11 cellular contexts compared by ENCODE assay signal in genomic region chr20:51440589-51440988, GRCh38.
DNase-seq lines count a peak whose midpoint lies in the region; ATAC-seq and TF ChIP-seq lines count a peak whose summit lies in the region.
"Had no signal": no experiment of that assay in that cellular context is flagged by ENCODE, and none has a peak within 500 bp of the region (broad histone marks: within the 10 kb centered on the region; RNA-seq: fewer than 3 reads in every experiment).

No MANE protein-coding gene starts in this region.

- no peak overlapping the region for H2BK15ac ChIP-seq in neuronal stem cell (ENCODE audit: low read length)

- no peaks in the 10 kb centered on the region for H3K9me3 ChIP-seq in Peyer's patch
- H3K9me3 ChIP-seq in neuronal stem cell (replicated peaks in 1 of 2; ENCODE audit: control insufficient read depth in 2 of 2, insufficient read depth in 1 of 2, low read depth in 1 of 2, low read length in 2 of 2) = no peaks in the 10 kb centered on the region
- H3K9me3 ChIP-seq: esophagus squamous epithelium, tibial nerve had no signal

- no CpG with 5 or more reads among the region's 7 CpGs for WGBS in neuronal stem cell (ENCODE audit: extremely low coverage in 2 of 2, insufficient read length in 2 of 2, insufficient replicate concordance in 1 of 2), 2 donors

- H3K4me1 ChIP-seq in Peyer's patch (peaks cover 0 to 7% (median 0%) of the 10 kb centered on the region in 4 donors), neuronal stem cell (ENCODE audit: control insufficient read depth in 2 of 2, insufficient read depth in 1 of 2, low read depth in 1 of 2, low read length in 2 of 2) (peaks cover 3% of the 10 kb centered on the region in 2 donors)

- H2AFZ ChIP-seq in neuronal stem cell (ENCODE audit: low read length) = peak overlapping the region; percentile 82

- peak; percentile 42 for DNase-seq in GM13977 (ENCODE audit: low spot score)
- peak in 2 of 3 donors; percentile 65 to 72 for DNase-seq in Peyer's patch
- DNase-seq in neuronal stem cell (ENCODE audit: low spot score) = no peak
- DNase-seq in stimulated activated CD4-positive, alpha-beta T cell treated with anti-CD3 and anti-CD28 coated beads, Interleukin-4, amount 100 ng/mL, for 24 hours = no peak
- DNase-seq: esophagus squamous epithelium had no signal

- H3K27ac ChIP-seq in Peyer's patch = peak overlapping the region in 1 of 4 donors; percentile 49
- no peak overlapping the region for H3K27ac ChIP-seq in neuronal stem cell (replicated peaks; ENCODE audit: low read length)
- H3K27ac ChIP-seq: esophagus squamous epithelium, tibial nerve had no signal

- H2BK120ac ChIP-seq in neuronal stem cell (ENCODE audit: low read depth, low read length) = no peak overlapping the region

- no peak overlapping the region for H2BK12ac ChIP-seq in neuronal stem cell (ENCODE audit: low read length)

- H3K79me1 ChIP-seq in neuronal stem cell (ENCODE audit: low read depth, low read length) = no peaks in the 10 kb centered on the region

- in situ Hi-C loops in GM13977 (cut with MboI; ENCODE audit: low pct_unique_long_range_greater_than_20kb, low sequenced_read_pairs, unreplicated experiment) = no loop called here

- H3K4ac ChIP-seq in neuronal stem cell (ENCODE audit: low read length) = no peak overlapping the region

- no peak for TF ChIP-seq CTCF in GM13977 (IDR thresholded peaks at IDR 0.05; ENCODE audit: extremely low read depth, insufficient read depth, missing control alignments)
- no peak for TF ChIP-seq CTCF in Peyer's patch (IDR thresholded peaks at IDR 0.05)

- H4K8ac ChIP-seq in neuronal stem cell (ENCODE audit: low read depth, low read length) = no peak overlapping the region

- H3K27me3 ChIP-seq in Peyer's patch (no peaks in the 10 kb centered on the region), neuronal stem cell (ENCODE audit: control insufficient read depth in 3 of 3, insufficient read depth in 3 of 3, low read depth in 1 of 3, low read length in 3 of 3) (no peaks in the 10 kb centered on the region)
- H3K27me3 ChIP-seq: esophagus squamous epithelium, tibial nerve had no signal

- H3K18ac ChIP-seq in neuronal stem cell (ENCODE audit: low read length) = no peak overlapping the region

- H3K4me2 ChIP-seq in neuronal stem cell (ENCODE audit: insufficient read depth, low read length, poor library complexity, severe bottlenecking) = no peak overlapping the region

- peak; percentile 70 for ATAC-seq in GM21825 (IDR thresholded peaks at IDR 0.05; ENCODE audit: unreplicated experiment)
- no peak for ATAC-seq in HG02678 (IDR thresholded peaks at IDR 0.05; ENCODE audit: unreplicated experiment)
- no peak for ATAC-seq in HG03108 (IDR thresholded peaks at IDR 0.05; ENCODE audit: unreplicated experiment)
- ATAC-seq: Panc1 had no signal

- no peak overlapping the region for H2BK5ac ChIP-seq in neuronal stem cell (ENCODE audit: low read length)

- no peak overlapping the region for H3K9ac ChIP-seq in neuronal stem cell (ENCODE audit: low read depth, low read length, poor library complexity)

- TF ChIP-seq POLR2A in Peyer's patch (IDR thresholded peaks at IDR 0.05) = no peak

- no peak overlapping the region for H4K91ac ChIP-seq in neuronal stem cell (ENCODE audit: low read depth, low read length, poor library complexity)

- H2AK5ac ChIP-seq in neuronal stem cell (ENCODE audit: low read depth, low read length) = no peak overlapping the region

- H3K14ac ChIP-seq in neuronal stem cell (ENCODE audit: low read length) = no peak overlapping the region

- H3K4me3 ChIP-seq in Peyer's patch (no peak overlapping the region), neuronal stem cell (ENCODE audit: low read length in 2 of 2) (no peak overlapping the region)
- H3K4me3 ChIP-seq: esophagus squamous epithelium, lung, tibial nerve had no signal

- no peak overlapping the region for H3K23ac ChIP-seq in neuronal stem cell (ENCODE audit: low read depth, low read length, poor library complexity)

- peaks cover 0 to under 1% (median 0%) of the 10 kb centered on the region in 3 donors for H3K36me3 ChIP-seq in Peyer's patch
- no peaks in the 10 kb centered on the region for H3K36me3 ChIP-seq in neuronal stem cell (replicated peaks in 1 of 2; ENCODE audit: control insufficient read depth in 2 of 2, insufficient read depth in 2 of 2, low read length in 2 of 2)

Comparison
In these comparisons a context has a peak if more than half of its experiments do, and no peak if none do; other contexts are left out.
1. DNase-seq: peak in GM13977 (single experiment) and Peyer's patch (2 of 3); none in neuronal stem cell (single experiment) and stimulated activated CD4-positive, alpha-beta T cell treated with anti-CD3 and anti-CD28 coated beads, Interleukin-4, amount 100 ng/mL, for 24 hours (single experiment).